Comparison of ENCODE assay signal across 5 cellular contexts in genomic region chr9:94339657-94340056, GRCh38. TPM values are rescaled to one million over a fixed set of nuclear protein-coding genes. Genes with fewer than 3 reads are reported as not detected.
"Had no signal": no experiment of that assay in that cellular context is flagged by ENCODE, and none has a peak within 500 bp of the region (broad histone marks: within the 10 kb centered on the region; RNA-seq: fewer than 3 reads in every experiment).

No MANE protein-coding gene starts in this region.

RNA-seq across cellular contexts. Expression of gene NUTM2F, which starts 11.2 kb away (rescaled TPM):
- total RNA-seq: GM23248, H4, HFFc6, IMR-90, K562 had no signal
- polyA plus RNA-seq: GM23248, IMR-90 had no signal
